ENCODE assay signal across 8 cellular contexts in genomic region chr12:109477963-109478315, GRCh38. TPM values are rescaled to one million over a fixed set of nuclear protein-coding genes. Genes with fewer than 3 reads are reported as not detected.
DNase-seq lines count a peak whose midpoint lies in the region; ATAC-seq and TF ChIP-seq lines count a peak whose summit lies in the region.

No MANE protein-coding gene starts in this region.

- no peaks in the 10 kb centered on the region for H4K20me1 ChIP-seq in fibroblast of lung (ENCODE audit: control insufficient read depth, extremely low read depth, insufficient read depth, low read length)

- H3K9me3 ChIP-seq in SJSA1 (replicated peaks): no peaks in the 10 kb centered on the region
- no peaks in the 10 kb centered on the region for H3K9me3 ChIP-seq in fibroblast of lung (ENCODE audit: control insufficient read depth, insufficient read depth, low read depth, low read length)

- H3K4me1 ChIP-seq in SJSA1 (replicated peaks) (peaks cover 29% of the 10 kb centered on the region), fibroblast of lung (ENCODE audit: control insufficient read depth, extremely low read depth, insufficient read depth, low read length) (peaks cover 11% of the 10 kb centered on the region)

- H3K4me3 ChIP-seq in GM06990 (replicated peaks; ENCODE audit: low read depth, low read length) (peak overlapping the region; percentile 96), SJSA1 (peak overlapping the region; percentile 65), fibroblast of lung (replicated peaks in 1 of 4; ENCODE audit: control extremely low read depth in 1 of 4, insufficient read depth in 1 of 4, low read depth in 3 of 4, low read length in 4 of 4) (peak overlapping the region; percentile 80 to 90 (median 84))

- peaks cover 17% of the 10 kb centered on the region for H3K4me1 Mint-ChIP-seq in progenitor cell of endocrine pancreas (ENCODE audit: low read depth)

- DNase-seq in GM06990 (ENCODE audit: extremely low read depth, insufficient read length) (no peak), SJSA1 (ENCODE audit: low read depth in 1 of 2, low spot score in 2 of 2) (no peak), fibroblast of lung (ENCODE audit: low read depth in 2 of 2) (no peak), progenitor cell of endocrine pancreas (ENCODE audit: low spot score, unreplicated experiment) (no peak), EL (no peak), germinal center (ENCODE audit: low spot score) (no peak), HEK293T (ENCODE audit: extremely low spot score) (no peak)

- H3K36me3 Mint-ChIP-seq in progenitor cell of endocrine pancreas (ENCODE audit: insufficient read depth): no peaks in the 10 kb centered on the region

- H3K36me3 ChIP-seq in GM06990 (ENCODE audit: control insufficient read depth, insufficient read depth, low read length) (no peaks in the 10 kb centered on the region; the same call in 1 of the 2 replicates), SJSA1 (peaks cover 76% of the 10 kb centered on the region), fibroblast of lung (ENCODE audit: control insufficient read depth, insufficient read depth, low read length) (peaks cover 2% of the 10 kb centered on the region)

- H2AFZ ChIP-seq in fibroblast of lung (ENCODE audit: low read length): peak overlapping the region; percentile 96

- CTCF ChIA-PET in HEK293T (lab: Yijun Ruan, JAX): no interaction called here

- POLR2A ChIA-PET in HEK293T (lab: Yijun Ruan, JAX): interaction anchor here (1.2 kb wide), 1 partner anchor 9 kb away, joined by 4 read pairs; no protein-coding TSS in a partner anchor

- peak overlapping the region; percentile 99 for H3K9ac ChIP-seq in fibroblast of lung (ENCODE audit: insufficient read depth, low read length)

- H3K4me2 ChIP-seq in fibroblast of lung (ENCODE audit: extremely low read depth, insufficient read depth, low read length): peak overlapping the region; percentile 75

- no peaks in the 10 kb centered on the region for H3K27me3 Mint-ChIP-seq in progenitor cell of endocrine pancreas

- H3K27ac Mint-ChIP-seq in progenitor cell of endocrine pancreas: peak overlapping the region; percentile 94

- H3K27ac ChIP-seq in SJSA1 (peak overlapping the region; percentile 97), fibroblast of lung (ENCODE audit: insufficient read depth, low read length) (peak overlapping the region; percentile 100)

- ATAC-seq in GM21529 (IDR thresholded peaks at IDR 0.05; ENCODE audit: unreplicated experiment): no peak

- H3K27me3 ChIP-seq in GM06990 (replicated peaks; ENCODE audit: control insufficient read depth, insufficient read depth, low read length) (no peaks in the 10 kb centered on the region), SJSA1 (replicated peaks) (no peaks in the 10 kb centered on the region), fibroblast of lung (ENCODE audit: control insufficient read depth, insufficient read depth, low read length) (no peaks in the 10 kb centered on the region)

- H3K9me3 Mint-ChIP-seq in progenitor cell of endocrine pancreas (ENCODE audit: low read depth): no peaks in the 10 kb centered on the region

- peaks cover 65% of the 10 kb centered on the region for H3K79me2 ChIP-seq in fibroblast of lung (ENCODE audit: control insufficient read depth, insufficient read depth, low read length)

- TF ChIP-seq CTCF in GM06990 (IDR thresholded peaks at IDR 0.05; ENCODE audit: insufficient read depth, low read length, poor library complexity, severe bottlenecking) (no peak), fibroblast of lung (conservative IDR thresholded peaks at IDR 0.05 in 1 of 2, IDR thresholded peaks at IDR 0.05 in 1 of 2; ENCODE audit: low read depth in 1 of 2, low read length in 2 of 2) (no peak), progenitor cell of endocrine pancreas (IDR thresholded peaks at IDR 0.05; ENCODE audit: unreplicated experiment) (no peak)

- peak overlapping the region; percentile 94 for H3K4me3 Mint-ChIP-seq in progenitor cell of endocrine pancreas (ENCODE audit: low read depth)

TF ChIP-seq in HEK293T, 16 proteins besides CTCF, POLR2A, EP300 and RAD21:
- no peak for TF ChIP-seq CTBP1 (IDR thresholded peaks at IDR 0.05; ENCODE audit: borderline replicate concordance)
- no peak for TF ChIP-seq ZNF384 (IDR thresholded peaks at IDR 0.05)
- TF ChIP-seq L3MBTL2 (conservative IDR thresholded peaks at IDR 0.05): no peak
- TF ChIP-seq PKNOX1 (IDR thresholded peaks at IDR 0.05): no peak
- no peak for TF ChIP-seq TARDBP (IDR thresholded peaks at IDR 0.05)

RNA-seq across cellular contexts. Expression of gene UBE3B, which starts 0.5 kb away (rescaled TPM):
- total RNA-seq in SJSA1 (2014; rRNA removed; shearing (Covaris generic)): 3,976 and 4,080 TPM in 2 replicates
- total RNA-seq in fibroblast of lung (35.7 and 49.7 TPM in 2 replicates), progenitor cell of endocrine pancreas (41.8 and 46.9 TPM in 2 replicates)
- 27.2 and 29.5 TPM in 2 replicates for polyA plus RNA-seq in fibroblast of lung
- polyA plus RNA-seq in fibroblast of lung (2012): 17.8 and 20.1 TPM in 2 replicates
- polyA minus RNA-seq in fibroblast of lung (ENCODE audit: low replicate concordance): 38.8 and 58.9 TPM in 2 replicates

RNA-seq across cellular contexts. Expression of gene KCTD10, which starts 0.8 kb away (rescaled TPM):
- total RNA-seq in SJSA1 (2014; rRNA removed; shearing (Covaris generic)): 25.2 and 33.0 TPM in 2 replicates
- total RNA-seq in fibroblast of lung: 59.8 and 106 TPM in 2 replicates
- polyA plus RNA-seq in fibroblast of lung: 131 and 190 TPM in 2 replicates
- polyA plus RNA-seq in fibroblast of lung (2012): 86.6 and 115 TPM in 2 replicates
- 424 and 573 TPM in 2 replicates for polyA minus RNA-seq in fibroblast of lung (ENCODE audit: low replicate concordance)
- 47.7 and 51.1 TPM in 2 replicates for total RNA-seq in progenitor cell of endocrine pancreas

Comparison
In these comparisons a context has a peak if more than half of its experiments do, and no peak if none do; other contexts are left out.
1. RNA of gene UBE3B, which starts 0.5 kb away (total RNA-seq): 3,976 to 4,080 TPM in SJSA1; 35.7 to 49.7 TPM in fibroblast of lung and 41.8 to 46.9 TPM in progenitor cell of endocrine pancreas; every median in the first group is over 10 times any median in the second.
2. Peak in every context shown above with its lines, with median percentiles within 50 percentile points of each other: H3K4me3 ChIP-seq.